In the genomic region with DNA sequence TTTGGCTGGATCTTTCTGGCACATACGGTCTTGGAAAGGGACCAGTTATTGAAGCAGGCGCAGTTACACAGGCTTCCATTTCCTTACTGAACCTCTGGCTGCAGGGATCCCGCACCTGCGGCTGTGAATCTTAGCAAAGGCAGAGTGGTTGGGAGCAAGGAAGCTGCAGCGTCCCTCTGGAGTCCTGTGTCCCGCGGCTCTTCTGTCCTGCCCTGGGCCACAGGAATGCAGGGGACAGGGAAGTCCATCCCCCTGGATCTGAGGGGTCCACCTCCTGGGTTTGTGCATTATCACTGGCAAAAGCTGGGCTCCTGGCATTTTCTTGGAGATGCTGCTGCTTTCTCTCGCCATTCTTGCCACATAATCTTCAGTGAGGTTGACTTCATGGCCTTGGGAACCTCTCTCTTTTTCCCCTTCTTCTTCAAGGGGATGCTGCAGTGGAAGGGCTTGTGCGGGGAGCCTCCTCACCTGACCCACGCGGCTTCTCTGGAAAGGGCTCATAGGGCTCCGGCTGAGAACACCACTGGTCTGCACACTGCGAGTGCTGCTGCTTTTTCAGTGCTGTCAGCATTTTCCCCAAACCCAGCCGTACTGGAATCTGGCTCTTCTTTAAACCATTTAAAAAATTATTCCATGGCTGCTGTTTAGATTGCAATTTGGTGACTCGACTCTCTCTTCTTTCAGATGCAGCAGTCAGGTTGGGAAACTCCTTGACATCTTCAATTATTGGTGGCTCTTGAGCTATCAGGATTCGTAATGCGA, we compare ENCODE assay signal across 1 cellular context.
TF ChIP-seq lines count a peak whose summit lies in the region.

No MANE protein-coding gene starts in this region.

TF ChIP-seq in WTC11, 78 proteins besides CTCF, POLR2A, EP300 and RAD21 (continued from another document):
- TF ChIP-seq, protein P1, sequence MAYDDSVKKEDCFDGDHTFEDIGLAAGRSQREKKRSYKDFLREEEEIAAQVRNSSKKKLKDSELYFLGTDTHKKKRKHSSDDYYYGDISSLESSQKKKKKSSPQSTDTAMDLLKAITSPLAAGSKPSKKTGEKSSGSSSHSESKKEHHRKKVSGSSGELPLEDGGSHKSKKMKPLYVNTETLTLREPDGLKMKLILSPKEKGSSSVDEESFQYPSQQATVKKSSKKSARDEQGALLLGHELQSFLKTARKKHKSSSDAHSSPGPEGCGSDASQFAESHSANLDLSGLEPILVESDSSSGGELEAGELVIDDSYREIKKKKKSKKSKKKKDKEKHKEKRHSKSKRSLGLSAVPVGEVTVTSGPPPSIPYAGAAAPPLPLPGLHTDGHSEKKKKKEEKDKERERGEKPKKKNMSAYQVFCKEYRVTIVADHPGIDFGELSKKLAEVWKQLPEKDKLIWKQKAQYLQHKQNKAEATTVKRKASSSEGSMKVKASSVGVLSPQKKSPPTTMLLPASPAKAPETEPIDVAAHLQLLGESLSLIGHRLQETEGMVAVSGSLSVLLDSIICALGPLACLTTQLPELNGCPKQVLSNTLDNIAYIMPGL (CRISPR knock-in tag; IDR thresholded peaks at IDR 0.05), result no peak
- no peak for TF ChIP-seq GTF2I (CRISPR knock-in tag; conservative IDR thresholded peaks at IDR 0.05)
TF ChIP-seq in WTC11: peak in this region for 0.
